ENCODE assay signal across 1 cellular context in the genomic region with DNA sequence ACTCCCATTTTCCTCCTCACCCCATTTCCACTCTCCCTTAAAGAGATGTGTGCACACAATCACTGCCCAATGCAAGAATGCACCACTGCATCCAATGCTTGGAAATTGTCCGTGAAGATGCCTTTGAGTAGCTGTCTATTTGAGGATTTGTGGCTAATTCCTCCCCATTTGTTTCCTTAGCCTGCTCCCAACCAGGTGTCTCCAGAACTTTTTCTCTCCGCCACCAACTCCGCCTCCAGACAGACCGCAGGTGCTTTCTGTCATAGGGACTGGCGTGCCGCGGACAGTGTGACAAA.
TF ChIP-seq lines count a peak whose summit lies in the region.

No MANE protein-coding gene starts in this region.

TF ChIP-seq in SK-N-SH, 30 proteins besides CTCF, POLR2A, EP300 and RAD21 (continued from another document):
- TF ChIP-seq, protein P1, sequence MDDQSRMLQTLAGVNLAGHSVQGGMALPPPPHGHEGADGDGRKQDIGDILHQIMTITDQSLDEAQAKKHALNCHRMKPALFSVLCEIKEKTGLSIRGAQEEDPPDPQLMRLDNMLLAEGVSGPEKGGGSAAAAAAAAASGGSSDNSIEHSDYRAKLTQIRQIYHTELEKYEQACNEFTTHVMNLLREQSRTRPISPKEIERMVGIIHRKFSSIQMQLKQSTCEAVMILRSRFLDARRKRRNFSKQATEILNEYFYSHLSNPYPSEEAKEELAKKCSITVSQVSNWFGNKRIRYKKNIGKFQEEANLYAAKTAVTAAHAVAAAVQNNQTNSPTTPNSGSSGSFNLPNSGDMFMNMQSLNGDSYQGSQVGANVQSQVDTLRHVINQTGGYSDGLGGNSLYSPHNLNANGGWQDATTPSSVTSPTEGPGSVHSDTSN (IDR thresholded peaks at IDR 0.05) = no peak
- TF ChIP-seq RFX5 (IDR thresholded peaks at IDR 0.05; ENCODE audit: low read length) = no peak
- no peak for TF ChIP-seq YY1 (IDR thresholded peaks at IDR 0.05; ENCODE audit: low read depth)
- TF ChIP-seq, protein P2, sequence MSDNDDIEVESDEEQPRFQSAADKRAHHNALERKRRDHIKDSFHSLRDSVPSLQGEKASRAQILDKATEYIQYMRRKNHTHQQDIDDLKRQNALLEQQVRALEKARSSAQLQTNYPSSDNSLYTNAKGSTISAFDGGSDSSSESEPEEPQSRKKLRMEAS (IDR thresholded peaks at IDR 0.05; ENCODE audit: low read depth) = no peak
- TF ChIP-seq, protein P3, sequence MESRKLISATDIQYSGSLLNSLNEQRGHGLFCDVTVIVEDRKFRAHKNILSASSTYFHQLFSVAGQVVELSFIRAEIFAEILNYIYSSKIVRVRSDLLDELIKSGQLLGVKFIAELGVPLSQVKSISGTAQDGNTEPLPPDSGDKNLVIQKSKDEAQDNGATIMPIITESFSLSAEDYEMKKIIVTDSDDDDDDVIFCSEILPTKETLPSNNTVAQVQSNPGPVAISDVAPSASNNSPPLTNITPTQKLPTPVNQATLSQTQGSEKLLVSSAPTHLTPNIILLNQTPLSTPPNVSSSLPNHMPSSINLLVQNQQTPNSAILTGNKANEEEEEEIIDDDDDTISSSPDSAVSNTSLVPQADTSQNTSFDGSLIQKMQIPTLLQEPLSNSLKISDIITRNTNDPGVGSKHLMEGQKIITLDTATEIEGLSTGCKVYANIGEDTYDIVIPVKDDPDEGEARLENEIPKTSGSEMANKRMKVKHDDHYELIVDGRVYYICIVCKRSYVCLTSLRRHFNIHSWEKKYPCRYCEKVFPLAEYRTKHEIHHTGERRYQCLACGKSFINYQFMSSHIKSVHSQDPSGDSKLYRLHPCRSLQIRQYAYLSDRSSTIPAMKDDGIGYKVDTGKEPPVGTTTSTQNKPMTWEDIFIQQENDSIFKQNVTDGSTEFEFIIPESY (IDR thresholded peaks at IDR 0.05; ENCODE audit: borderline replicate concordance, low read depth) = no peak
- no peak for TF ChIP-seq NFIC (IDR thresholded peaks at IDR 0.05; ENCODE audit: borderline replicate concordance)
- no peak for TF ChIP-seq ELF1 (IDR thresholded peaks at IDR 0.05)
- TF ChIP-seq, protein P4, sequence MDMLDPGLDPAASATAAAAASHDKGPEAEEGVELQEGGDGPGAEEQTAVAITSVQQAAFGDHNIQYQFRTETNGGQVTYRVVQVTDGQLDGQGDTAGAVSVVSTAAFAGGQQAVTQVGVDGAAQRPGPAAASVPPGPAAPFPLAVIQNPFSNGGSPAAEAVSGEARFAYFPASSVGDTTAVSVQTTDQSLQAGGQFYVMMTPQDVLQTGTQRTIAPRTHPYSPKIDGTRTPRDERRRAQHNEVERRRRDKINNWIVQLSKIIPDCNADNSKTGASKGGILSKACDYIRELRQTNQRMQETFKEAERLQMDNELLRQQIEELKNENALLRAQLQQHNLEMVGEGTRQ (IDR thresholded peaks at IDR 0.05; ENCODE audit: borderline replicate concordance, low read depth, low read length) = no peak
- TF ChIP-seq TAF1 (IDR thresholded peaks at IDR 0.05; ENCODE audit: borderline replicate concordance, low read depth, low read length) = no peak
- no peak for TF ChIP-seq POLR2AphosphoS5 (IDR thresholded peaks at IDR 0.05; ENCODE audit: low read depth, low read length)
- TF ChIP-seq CHD2 (IDR thresholded peaks at IDR 0.05; ENCODE audit: low read length, partially characterized antibody) = no peak
- no peak for TF ChIP-seq NRF1 (IDR thresholded peaks at IDR 0.05; ENCODE audit: low read depth, low read length)
- TF ChIP-seq FOSL2 (IDR thresholded peaks at IDR 0.05; ENCODE audit: borderline replicate concordance, low read depth) = no peak
- no peak for TF ChIP-seq FOXJ3 (CRISPR knock-in tag; IDR thresholded peaks at IDR 0.05)
- TF ChIP-seq, protein P5, sequence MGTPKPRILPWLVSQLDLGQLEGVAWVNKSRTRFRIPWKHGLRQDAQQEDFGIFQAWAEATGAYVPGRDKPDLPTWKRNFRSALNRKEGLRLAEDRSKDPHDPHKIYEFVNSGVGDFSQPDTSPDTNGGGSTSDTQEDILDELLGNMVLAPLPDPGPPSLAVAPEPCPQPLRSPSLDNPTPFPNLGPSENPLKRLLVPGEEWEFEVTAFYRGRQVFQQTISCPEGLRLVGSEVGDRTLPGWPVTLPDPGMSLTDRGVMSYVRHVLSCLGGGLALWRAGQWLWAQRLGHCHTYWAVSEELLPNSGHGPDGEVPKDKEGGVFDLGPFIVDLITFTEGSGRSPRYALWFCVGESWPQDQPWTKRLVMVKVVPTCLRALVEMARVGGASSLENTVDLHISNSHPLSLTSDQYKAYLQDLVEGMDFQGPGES (IDR thresholded peaks at IDR 0.05; ENCODE audit: low read depth, low read length) = no peak
- TF ChIP-seq TEAD4 (IDR thresholded peaks at IDR 0.05; ENCODE audit: borderline replicate concordance, insufficient read depth) = no peak
- no peak for TF ChIP-seq GABPA (IDR thresholded peaks at IDR 0.05; ENCODE audit: low read depth)
- TF ChIP-seq RCOR1 (IDR thresholded peaks at IDR 0.05; ENCODE audit: low read length) = no peak
- no peak for TF ChIP-seq JUND (IDR thresholded peaks at IDR 0.05)
